In the genomic region with DNA sequence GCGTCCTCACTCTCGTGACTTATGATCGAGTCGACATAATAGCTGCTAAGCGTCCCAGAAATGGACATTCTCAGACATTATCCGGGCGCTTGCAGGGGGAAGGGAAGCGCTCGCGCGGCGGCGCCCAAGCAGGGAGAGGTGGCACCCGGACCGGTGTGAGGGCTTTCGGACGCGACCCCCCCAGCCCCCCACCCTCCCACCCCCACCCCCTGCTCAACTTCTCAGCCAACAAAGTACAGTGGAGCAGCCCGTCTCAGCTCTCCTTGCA, we compare ENCODE assay signal across 8 cellular contexts. TPM values are rescaled to one million over a fixed set of nuclear protein-coding genes. Genes with fewer than 3 reads are reported as not detected.
DNase-seq lines count a peak whose midpoint lies in the region; ATAC-seq, FAIRE-seq and TF ChIP-seq lines count a peak whose summit lies in the region.

A gene (minus strand): TSS at position 157 of the 268 bp plus-strand sequence. CDS start 89 bp downstream, at position 68.

- no peak within 1 kb of the TSS for H3K27ac ChIP-seq in SK-N-MC

- H3K9ac ChIP-seq in SK-N-MC (ENCODE audit: insufficient read length) = peak within 1 kb of the TSS; percentile 57
- peak within 1 kb of the TSS; percentile 6 for H3K9ac ChIP-seq in skeletal muscle satellite cell (ENCODE audit: low read depth, low read length)

- H3K27me3 ChIP-seq in skeletal muscle satellite cell (ENCODE audit: control insufficient read depth, insufficient read depth, low read length) = peaks cover 99% of the 10 kb centered on the region

- H3K36me3 ChIP-seq in SK-N-MC (ENCODE audit: insufficient read depth, low read length) = no peaks in the 10 kb centered on the region
- H3K36me3 ChIP-seq in skeletal muscle satellite cell (ENCODE audit: insufficient read depth, low read length) = no peaks in the 10 kb centered on the region

- H3K4me2 ChIP-seq in skeletal muscle satellite cell (ENCODE audit: low read length) = peak within 1 kb of the TSS; percentile 86

- H3K9me3 ChIP-seq in SK-N-MC (ENCODE audit: low read depth, low read length) = no peaks in the 10 kb centered on the region
- H3K9me3 ChIP-seq in skeletal muscle satellite cell (replicated peaks; ENCODE audit: low read length) = no peaks in the 10 kb centered on the region

- no peak for FAIRE-seq in RCC 7860 (lab: Jason Lieb, UNC)

- DNase-seq in SK-N-MC (ENCODE audit: low read depth, low spot score) (no peak), fibroblast of villous mesenchyme (ENCODE audit: low read depth) (no peak), RCC 7860 (ENCODE audit: low spot score) (no peak)
- DNase-seq in stimulated activated CD4-positive, alpha-beta T cell treated with anti-CD3 and anti-CD28 coated beads, Interleukin-4, amount 100 ng/mL, for 24 hours = no peak

- peak; percentile 3 for ATAC-seq in GM19324 (IDR thresholded peaks at IDR 0.05; ENCODE audit: low FRiP score, unreplicated experiment)
- ATAC-seq in esophagus mucosa = no peak
- ATAC-seq in GM21717 (IDR thresholded peaks at IDR 0.05; ENCODE audit: unreplicated experiment) = no peak

- peaks cover 16% of the 10 kb centered on the region for H3K4me1 ChIP-seq in skeletal muscle satellite cell (ENCODE audit: control insufficient read depth, insufficient read depth, low read length)

- H3K4me3 ChIP-seq in SK-N-MC = peak within 1 kb of the TSS; percentile 90
- H3K4me3 ChIP-seq in fibroblast of villous mesenchyme (ENCODE audit: low read depth, low read length) = peak within 1 kb of the TSS; percentile 19
- H3K4me3 ChIP-seq in skeletal muscle satellite cell (ENCODE audit: low read length) = peak within 1 kb of the TSS; percentile 67

- TF ChIP-seq CTCF in fibroblast of villous mesenchyme (IDR thresholded peaks at IDR 0.05; ENCODE audit: insufficient read depth, low read depth, low read length) = no peak

RNA-seq across cellular contexts. Expression of the gene that starts here (rescaled TPM):
- total RNA-seq in fibroblast of villous mesenchyme (not detected in 2 replicates), esophagus mucosa (not detected)
- total RNA-seq in skeletal muscle satellite cell (2012; rRNA removed) = 0.25 TPM in 1 of 2 replicates, not detected in the other

Comparison
In these comparisons a context has a peak if more than half of its experiments do, and no peak if none do; other contexts are left out.
1. H3K4me3 ChIP-seq: peak in every context shown above with its lines; median percentile 90 in SK-N-MC; 67 in skeletal muscle satellite cell; 19 in fibroblast of villous mesenchyme.